ENCODE assay signal across 20 cellular contexts in genomic region chr10:3213758-3214545, GRCh38. TPM values are rescaled to one million over a fixed set of nuclear protein-coding genes. Genes with fewer than 3 reads are reported as not detected.
DNase-seq lines count a peak whose midpoint lies in the region; ATAC-seq and TF ChIP-seq lines count a peak whose summit lies in the region.
"Had no signal": no experiment of that assay in that cellular context is flagged by ENCODE, and none has a peak within 500 bp of the region (broad histone marks: within the 10 kb centered on the region; RNA-seq: fewer than 3 reads in every experiment).

No MANE protein-coding gene starts in this region.

- peak overlapping the region; percentile 79 for H3K27ac Mint-ChIP-seq in mesothelial cell of epicardium
- no peak overlapping the region for H3K27ac Mint-ChIP-seq in endodermal cell
- H3K27ac Mint-ChIP-seq: CD4-positive, CD25-positive, alpha-beta regulatory T cell; IgD-negative memory B cell had no signal

- ATAC-seq in sciatic nerve = peak; percentile 19
- ATAC-seq in GM18520 (IDR thresholded peaks at IDR 0.05; ENCODE audit: unreplicated experiment) = no peak
- ATAC-seq: GM12878 had no signal

- H3K36me3 ChIP-seq in endodermal cell (ENCODE audit: control insufficient read depth, insufficient read depth, low read length) = no peaks in the 10 kb centered on the region
- H3K36me3 ChIP-seq: Peyer's patch had no signal

- H3K4me1 ChIP-seq in endodermal cell (ENCODE audit: control insufficient read depth, insufficient read depth, low read length) = no peaks in the 10 kb centered on the region
- H3K4me1 ChIP-seq: Caco-2, Peyer's patch had no signal

- no peak overlapping the region for H3K4me3 ChIP-seq in endodermal cell (ENCODE audit: low read length)
- H3K4me3 ChIP-seq: GM12878, Peyer's patch had no signal

- H3K4me1 Mint-ChIP-seq in mesothelial cell of epicardium = peaks cover 15% of the 10 kb centered on the region
- peaks cover 9% of the 10 kb centered on the region for H3K4me1 Mint-ChIP-seq in endodermal cell

- no peaks in the 10 kb centered on the region for H3K9me3 ChIP-seq in endodermal cell (ENCODE audit: control insufficient read depth, low read length)
- H3K9me3 ChIP-seq: Caco-2, Peyer's patch had no signal

- H3K9me3 Mint-ChIP-seq in mesothelial cell of epicardium (peaks cover 1% of the 10 kb centered on the region), endodermal cell (no peaks in the 10 kb centered on the region)

- H3K27me3 Mint-ChIP-seq in mesothelial cell of epicardium (ENCODE audit: low read depth) = no peaks in the 10 kb centered on the region
- no peaks in the 10 kb centered on the region for H3K27me3 Mint-ChIP-seq in endodermal cell (ENCODE audit: insufficient read depth)

- no peak for TF ChIP-seq CTCF in mesothelial cell of epicardium (IDR thresholded peaks at IDR 0.05; ENCODE audit: unreplicated experiment)
- no peak for TF ChIP-seq CTCF in endodermal cell (conservative IDR thresholded peaks at IDR 0.05)

- 95 to 100% methylated on average over 11 to 20 of the region's 20 CpGs for WGBS in endodermal cell (ENCODE audit: insufficient coverage in 1 of 2, insufficient read length in 1 of 2), 2 experiments

- H3K27ac ChIP-seq in endodermal cell (ENCODE audit: low read depth, low read length) = no peak overlapping the region
- H3K27ac ChIP-seq: 22Rv1, Peyer's patch had no signal

- DNase-seq in activated CD8-positive, alpha-beta memory T cell treated with anti-CD3 and anti-CD28 coated beads for 24 hours = peak; percentile 33
- DNase-seq in activated CD8-positive, alpha-beta memory T cell treated with anti-CD3 and anti-CD28 coated beads, Interleukin-2, amount 50 U/mL, for 4 hours = no peak
- DNase-seq in mesothelial cell of epicardium (ENCODE audit: low spot score in 2 of 2, unreplicated experiment in 2 of 2) = no peak
- DNase-seq in sciatic nerve (ENCODE audit: low spot score) = no peak
- no peak for DNase-seq in endodermal cell
- DNase-seq in NK-92 (lab: John Stamatoyannopoulos, UW; ENCODE audit: unreplicated experiment) = no peak
- DNase-seq in kidney tubule cell (ENCODE audit: low spot score) = no peak
- DNase-seq: Caco-2; CD4-positive, CD25-positive, alpha-beta regulatory T cell; Karpas-422; NCI-H1436; NCI-H2081; NCI-H446; NCI-H526 treated with DMSO at 0.1 percent for 48 hours; NK-92 treated with Interleukin-12 subunit alpha and Interleukin-12 subunit beta, amount 100 ng/mL, for 24 hours; Peyer's patch had no signal

- no peak overlapping the region for H3K9ac ChIP-seq in endodermal cell (ENCODE audit: extremely low read depth, low read length, poor library complexity, severe bottlenecking)

- intact Hi-C loops in sciatic nerve (cut with DNase I) = no loop called here

- H3K4me3 Mint-ChIP-seq in mesothelial cell of epicardium (no peak overlapping the region), endodermal cell (no peak overlapping the region)
- H3K4me3 Mint-ChIP-seq: CD4-positive, CD25-positive, alpha-beta regulatory T cell; IgD-negative memory B cell had no signal

- H3K36me3 Mint-ChIP-seq in mesothelial cell of epicardium (no peaks in the 10 kb centered on the region), endodermal cell (ENCODE audit: low read depth) (no peaks in the 10 kb centered on the region)
- H3K36me3 Mint-ChIP-seq: CD4-positive, CD25-positive, alpha-beta regulatory T cell; IgD-negative memory B cell had no signal

- no peaks in the 10 kb centered on the region for H3K27me3 ChIP-seq in endodermal cell (ENCODE audit: control insufficient read depth, insufficient read depth, low read length, poor library complexity, severe bottlenecking)
- H3K27me3 ChIP-seq: Peyer's patch had no signal

RNA-seq across cellular contexts. Expression of gene PITRM1, which starts 41.4 kb away (rescaled TPM):
- total RNA-seq in mesothelial cell of epicardium (68.8 to 75.5 TPM (median 72.4 TPM) in 3 replicates), sciatic nerve (85.7 TPM), endodermal cell (10 to 100 TPM; 45.3 to 50.2 TPM)
- 47.0 TPM for polyA plus RNA-seq in endodermal cell (2013, experiment 1 of 2)
- polyA plus RNA-seq in endodermal cell (2013, experiment 2 of 2) = 39.2 TPM
